13 cellular contexts compared by ENCODE assay signal in genomic region chr9:81499021-81499454, GRCh38.
DNase-seq lines count a peak whose midpoint lies in the region; ATAC-seq and TF ChIP-seq lines count a peak whose summit lies in the region.
"Had no signal": no experiment of that assay in that cellular context is flagged by ENCODE, and none has a peak within 500 bp of the region (broad histone marks: within the 10 kb centered on the region; RNA-seq: fewer than 3 reads in every experiment).

No MANE protein-coding gene starts in this region.

- no peak overlapping the region for H3K27ac Mint-ChIP-seq in activated CD4-positive, alpha-beta T cell treated with anti-CD3 and anti-CD28 coated beads for 36 hours
- no peak overlapping the region for H3K27ac Mint-ChIP-seq in type B pancreatic cell

- no peak overlapping the region for H3K4me3 Mint-ChIP-seq in activated CD4-positive, alpha-beta T cell treated with anti-CD3 and anti-CD28 coated beads for 36 hours
- H3K4me3 Mint-ChIP-seq in type B pancreatic cell = no peak overlapping the region

- H3K9ac ChIP-seq in skeletal muscle tissue (ENCODE audit: low read depth in 1 of 3, low read length in 3 of 3) = peak overlapping the region in 1 of 3 donors; percentile 40

- in situ Hi-C loops in G401 (cut with HindIII; ENCODE audit: low sequenced_read_pairs) = no loop called here

- TF ChIP-seq CTCF in type B pancreatic cell (conservative IDR thresholded peaks at IDR 0.05) = no peak

- no peaks in the 10 kb centered on the region for H3K9me3 ChIP-seq in skeletal muscle tissue (ENCODE audit: control insufficient read depth in 3 of 3, low read length in 3 of 3)

- no peaks in the 10 kb centered on the region for H3K36me3 Mint-ChIP-seq in activated CD4-positive, alpha-beta T cell treated with anti-CD3 and anti-CD28 coated beads for 36 hours (ENCODE audit: low read depth)
- H3K36me3 Mint-ChIP-seq in type B pancreatic cell = no peaks in the 10 kb centered on the region

- peaks cover 6 to 23% (median 13%) of the 10 kb centered on the region in 3 donors for H3K4me1 ChIP-seq in skeletal muscle tissue (ENCODE audit: control insufficient read depth in 3 of 3, insufficient read depth in 3 of 3, low read length in 3 of 3)

- POLR2A ChIA-PET in activated CD4-positive, alpha-beta T cell treated with anti-CD3 and anti-CD28 coated beads for 36 hours (lab: Charles Lee) = no interaction called here

- DNase-seq in G401 (ENCODE audit: low spot score) = peak; percentile 7
- peak; percentile 73 for DNase-seq in amniotic epithelial cell (ENCODE audit: low read depth)
- DNase-seq in glomerular visceral epithelial cell (ENCODE audit: extremely low spot score) = peak; percentile 17
- no peak for DNase-seq in NCI-H1694 (lab: John Stamatoyannopoulos, UW)
- DNase-seq in activated naive CD4-positive, alpha-beta T cell treated with Interleukin-2 at 50 U/mL for 16 hours = no peak
- no peak for DNase-seq in activated CD4-positive, alpha-beta T cell treated with anti-CD3 and anti-CD28 coated beads for 36 hours
- no peak for DNase-seq in type B pancreatic cell (ENCODE audit: extremely low spot score, unreplicated experiment)
- DNase-seq: activated CD8-positive, alpha-beta memory T cell treated with anti-CD3 and anti-CD28 coated beads, Interleukin-2, amount 50 U/mL, for 48 hours; caudate nucleus; OCI-M1; stimulated activated CD4-positive, alpha-beta T cell treated with anti-CD3 and anti-CD28 coated beads, Interleukin-12 subunit alpha, Interleukin-12 subunit beta, amount 100 ng/mL, for 4 hours had no signal

- H3K27me3 Mint-ChIP-seq in activated CD4-positive, alpha-beta T cell treated with anti-CD3 and anti-CD28 coated beads for 36 hours = no peaks in the 10 kb centered on the region
- no peaks in the 10 kb centered on the region for H3K27me3 Mint-ChIP-seq in type B pancreatic cell

- CTCF ChIA-PET in activated CD4-positive, alpha-beta T cell treated with anti-CD3 and anti-CD28 coated beads for 36 hours (lab: Charles Lee) = no interaction called here

- H3K9me3 Mint-ChIP-seq in activated CD4-positive, alpha-beta T cell treated with anti-CD3 and anti-CD28 coated beads for 36 hours (ENCODE audit: low read depth) = no peaks in the 10 kb centered on the region
- peaks cover 7% of the 10 kb centered on the region for H3K9me3 Mint-ChIP-seq in type B pancreatic cell

- H3K27ac ChIP-seq in skeletal muscle tissue (ENCODE audit: low read depth, low read length) = peak overlapping the region; percentile 71

- H3K36me3 ChIP-seq in skeletal muscle tissue (ENCODE audit: control insufficient read depth in 3 of 3, insufficient read depth in 3 of 3, low read length in 3 of 3) = no peaks in the 10 kb centered on the region

- intact Hi-C loops in activated CD4-positive, alpha-beta T cell treated with anti-CD3 and anti-CD28 coated beads for 36 hours (cut with DNase I, micrococcal nuclease) = no loop called here

- H3K27me3 ChIP-seq in skeletal muscle tissue (ENCODE audit: control insufficient read depth in 3 of 3, insufficient read depth in 3 of 3, low read length in 3 of 3) = no peaks in the 10 kb centered on the region

- ATAC-seq in activated CD4-positive, alpha-beta T cell treated with anti-CD3 and anti-CD28 coated beads for 36 hours = no peak
- ATAC-seq: HepG2 had no signal

- H3K4me1 Mint-ChIP-seq in activated CD4-positive, alpha-beta T cell treated with anti-CD3 and anti-CD28 coated beads for 36 hours = no peaks in the 10 kb centered on the region
- no peaks in the 10 kb centered on the region for H3K4me1 Mint-ChIP-seq in type B pancreatic cell (ENCODE audit: unreplicated experiment)

- peak overlapping the region in 1 of 3 donors; percentile 28 for H3K4me3 ChIP-seq in skeletal muscle tissue (ENCODE audit: low read length in 3 of 3)

Comparison
In these comparisons a context has a peak if more than half of its experiments do, and no peak if none do; other contexts are left out.
1. DNase-seq: peak in G401 (single experiment), amniotic epithelial cell (single experiment) and glomerular visceral epithelial cell (single experiment); none in NCI-H1694 (single experiment), activated naive CD4-positive, alpha-beta T cell treated with Interleukin-2 at 50 U/mL for 16 hours (single experiment), activated CD4-positive, alpha-beta T cell treated with anti-CD3 and anti-CD28 coated beads for 36 hours (single experiment) and type B pancreatic cell (single experiment).